Comparison of ENCODE assay signal across 12 cellular contexts in the genomic region with DNA sequence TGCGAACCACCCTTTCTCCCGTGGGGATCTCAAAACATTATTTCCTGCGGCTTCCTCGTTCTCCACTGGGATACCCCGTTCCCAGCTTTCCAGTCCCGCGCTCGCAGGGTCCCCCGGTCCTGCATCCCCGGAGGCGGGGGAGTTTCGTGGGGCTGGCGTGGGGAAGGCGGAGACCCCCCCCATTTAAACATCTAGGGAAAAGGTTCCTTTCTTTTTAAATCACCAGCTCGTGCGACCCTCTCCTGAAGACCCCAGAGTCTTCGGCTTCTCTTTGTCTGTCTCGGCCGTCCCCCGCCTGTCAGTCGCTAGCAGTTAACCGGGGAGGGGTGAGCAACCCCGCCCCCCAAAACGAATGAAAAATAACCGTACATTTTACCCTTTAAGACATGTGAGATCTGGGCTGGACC. TPM values are rescaled to one million over a fixed set of nuclear protein-coding genes. Genes with fewer than 3 reads are reported as not detected.
DNase-seq lines count a peak whose midpoint lies in the region; ATAC-seq, FAIRE-seq and TF ChIP-seq lines count a peak whose summit lies in the region.
"Had no signal": no experiment of that assay in that cellular context is flagged by ENCODE, and none has a peak within 500 bp of the region (broad histone marks: within the 10 kb centered on the region; RNA-seq: fewer than 3 reads in every experiment).

No MANE protein-coding gene starts in this region.

- no peak for DNase-seq in GM23338 (ENCODE audit: low spot score)
- no peak for DNase-seq in activated T-helper 2 cell treated with anti-CD3 and anti-CD28 coated beads, Interferon-gamma antibody, Interleukin-2, Interleukin-4, amounts not matched to agents 10 μg/mL and 5 μg/mL and 100 μg/mL, durations not matched to agents 14 hours and 24 hours and 36 hours (ENCODE audit: low spot score)
- DNase-seq in kidney epithelial cell (ENCODE audit: low read depth) = no peak
- DNase-seq in frontal cortex (ENCODE audit: low spot score in 2 of 2) = no peak
- no peak for DNase-seq in esophagus muscularis mucosa (ENCODE audit: extremely low spot score)
- DNase-seq: NCI-H146 had no signal

- WGBS in esophagus muscularis mucosa = 2% methylated on average over 20 of the region's 25 CpGs

- no peak for TF ChIP-seq POLR2A in esophagus muscularis mucosa (IDR thresholded peaks at IDR 0.05; ENCODE audit: low read depth)

- H3K9me2 ChIP-seq in GM23338 (ENCODE audit: insufficient read depth) = no peaks in the 10 kb centered on the region

- no peak overlapping the region for H3K27ac ChIP-seq in ACC112 (ENCODE audit: low read depth, low read length)
- peak overlapping the region; percentile 99 for H3K27ac ChIP-seq in GM23338 (ENCODE audit: low read depth)
- H3K27ac ChIP-seq in esophagus muscularis mucosa (replicated peaks in 1 of 4) = no peak overlapping the region

- ATAC-seq in GM23338 = no peak
- ATAC-seq in GM21723 (IDR thresholded peaks at IDR 0.05; ENCODE audit: unreplicated experiment) = no peak
- ATAC-seq in GM19328 (IDR thresholded peaks at IDR 0.05; ENCODE audit: unreplicated experiment) = no peak

- no peaks in the 10 kb centered on the region for H3K9me3 ChIP-seq in esophagus muscularis mucosa

- intact Hi-C loops in activated T-helper 2 cell treated with anti-CD3 and anti-CD28 coated beads, Interferon-gamma antibody, Interleukin-2, Interleukin-4, amounts not matched to agents 10 μg/mL and 5 μg/mL and 100 μg/mL, durations not matched to agents 14 hours and 24 hours and 36 hours (cut with micrococcal nuclease) = loop anchor here (5.0 kb wide), 4 partner anchors 244 to 501 kb away; partner anchors contain the start of genes HOXB7 and NGFR
- intact Hi-C loops in esophagus muscularis mucosa (cut with DNase I) = no loop called here

- H3K36me3 ChIP-seq in ACC112 (ENCODE audit: insufficient read depth, low read length) (no peaks in the 10 kb centered on the region), GM23338 (ENCODE audit: insufficient read depth) (no peaks in the 10 kb centered on the region), kidney epithelial cell (ENCODE audit: control insufficient read depth, insufficient read depth, low read length) (no peaks in the 10 kb centered on the region), esophagus muscularis mucosa (no peaks in the 10 kb centered on the region)

- TF ChIP-seq EP300 in esophagus muscularis mucosa (IDR thresholded peaks at IDR 0.05) = no peak

- H3K4me1 ChIP-seq in ACC112 (ENCODE audit: control insufficient read depth, insufficient read depth, low read length, unreplicated experiment) (peaks cover 2% of the 10 kb centered on the region), GM23338 (ENCODE audit: insufficient read depth) (peaks cover 41% of the 10 kb centered on the region), esophagus muscularis mucosa (peaks cover 30 to 37% (median 33%) of the 10 kb centered on the region in 4 donors)

- H3K4me2 ChIP-seq in GM23338 = peak overlapping the region; percentile 79

- peak overlapping the region; percentile 99 for H3K27ac Mint-ChIP-seq in GM23338
- H3K27ac Mint-ChIP-seq in activated T-helper 2 cell treated with anti-CD3 and anti-CD28 coated beads, Interferon-gamma antibody, Interleukin-2, Interleukin-4, amounts not matched to agents 10 μg/mL and 5 μg/mL and 100 μg/mL, durations not matched to agents 14 hours and 24 hours and 36 hours = peak overlapping the region; percentile 39

- peak overlapping the region; percentile 90 for H3K4me3 Mint-ChIP-seq in GM23338
- H3K4me3 Mint-ChIP-seq in activated T-helper 2 cell treated with anti-CD3 and anti-CD28 coated beads, Interferon-gamma antibody, Interleukin-2, Interleukin-4, amounts not matched to agents 10 μg/mL and 5 μg/mL and 100 μg/mL, durations not matched to agents 14 hours and 24 hours and 36 hours (ENCODE audit: low read depth) = peak overlapping the region; percentile 15

- H3K27me3 ChIP-seq in ACC112 (ENCODE audit: insufficient read depth, low read length) (peaks cover 73% of the 10 kb centered on the region), GM23338 (ENCODE audit: insufficient read depth) (no peaks in the 10 kb centered on the region), kidney epithelial cell (ENCODE audit: control insufficient read depth, insufficient read depth, low read length) (peaks cover 47% of the 10 kb centered on the region), esophagus muscularis mucosa (peaks cover 16 to 100% (median 86%) of the 10 kb centered on the region in 4 donors)

- H3K9me3 Mint-ChIP-seq in GM23338 = peaks cover 3% of the 10 kb centered on the region; the same call in 2 of the 3 replicates
- H3K9me3 Mint-ChIP-seq in activated T-helper 2 cell treated with anti-CD3 and anti-CD28 coated beads, Interferon-gamma antibody, Interleukin-2, Interleukin-4, amounts not matched to agents 10 μg/mL and 5 μg/mL and 100 μg/mL, durations not matched to agents 14 hours and 24 hours and 36 hours = no peaks in the 10 kb centered on the region

- peaks cover 7% of the 10 kb centered on the region; the same call in 1 of the 2 replicates for H4K20me1 ChIP-seq in GM23338 (replicated peaks; ENCODE audit: insufficient read depth)

- no peak for FAIRE-seq in frontal cortex (lab: Jason Lieb, UNC)

- no peak for TF ChIP-seq CTCF in GM23338 (conservative IDR thresholded peaks at IDR 0.05; ENCODE audit: low read depth in 2 of 2)
- no peak for TF ChIP-seq CTCF in kidney epithelial cell (IDR thresholded peaks at IDR 0.05; ENCODE audit: insufficient read depth, low read length, poor library complexity, severe bottlenecking)
- no peak for TF ChIP-seq CTCF in esophagus muscularis mucosa (IDR thresholded peaks at IDR 0.05)

- H3K79me2 ChIP-seq in ACC112 (ENCODE audit: control insufficient read depth, insufficient read depth, low read length, unreplicated experiment) (peaks cover 34% of the 10 kb centered on the region), GM23338 (replicated peaks; ENCODE audit: insufficient read depth) (peaks cover 45% of the 10 kb centered on the region)

- peaks cover 48% of the 10 kb centered on the region for H3K36me3 Mint-ChIP-seq in GM23338 (ENCODE audit: low read depth)
- H3K36me3 Mint-ChIP-seq in activated T-helper 2 cell treated with anti-CD3 and anti-CD28 coated beads, Interferon-gamma antibody, Interleukin-2, Interleukin-4, amounts not matched to agents 10 μg/mL and 5 μg/mL and 100 μg/mL, durations not matched to agents 14 hours and 24 hours and 36 hours (ENCODE audit: low read depth) = no peaks in the 10 kb centered on the region

- peaks cover 35% of the 10 kb centered on the region for H3K4me1 Mint-ChIP-seq in GM23338
- peaks cover 9% of the 10 kb centered on the region for H3K4me1 Mint-ChIP-seq in activated T-helper 2 cell treated with anti-CD3 and anti-CD28 coated beads, Interferon-gamma antibody, Interleukin-2, Interleukin-4, amounts not matched to agents 10 μg/mL and 5 μg/mL and 100 μg/mL, durations not matched to agents 14 hours and 24 hours and 36 hours (ENCODE audit: low read depth)

- no peak overlapping the region for H2AFZ ChIP-seq in ACC112 (ENCODE audit: low read length, unreplicated experiment)
- H2AFZ ChIP-seq in GM23338 = no peak overlapping the region

- H3K4me3 ChIP-seq in ACC112 (ENCODE audit: low read depth, low read length) (peak overlapping the region; percentile 82), GM23338 (peak overlapping the region; percentile 78), kidney epithelial cell (ENCODE audit: low read depth, low read length) (peak overlapping the region; percentile 51), esophagus muscularis mucosa (peak overlapping the region in 1 of 4 donors; percentile 30)

- peaks cover 11% of the 10 kb centered on the region for H3F3A ChIP-seq in GM23338 (replicated peaks; ENCODE audit: low read depth)

- peaks cover 31% of the 10 kb centered on the region for H3K27me3 Mint-ChIP-seq in GM23338 (ENCODE audit: insufficient read depth, low read depth, poor library complexity)
- peaks cover 82% of the 10 kb centered on the region for H3K27me3 Mint-ChIP-seq in activated T-helper 2 cell treated with anti-CD3 and anti-CD28 coated beads, Interferon-gamma antibody, Interleukin-2, Interleukin-4, amounts not matched to agents 10 μg/mL and 5 μg/mL and 100 μg/mL, durations not matched to agents 14 hours and 24 hours and 36 hours (ENCODE audit: low read depth)

TF ChIP-seq in GM23338, 12 proteins besides CTCF, POLR2A, EP300 and RAD21:
- no peak for TF ChIP-seq STAT1 (IDR thresholded peaks at IDR 0.05; ENCODE audit: unreplicated experiment)
- 0 out of 2 replicates have a peak, but pooled peaks have one; percentile 2 for TF ChIP-seq CREB1 (CRISPR knock-in tag; IDR thresholded peaks at IDR 0.05; ENCODE audit: low read depth)

RNA-seq across cellular contexts. Expression of gene IGF2BP1, which starts 0.5 kb away (rescaled TPM):
- total RNA-seq in GM23338 (2014; rRNA removed; shearing (Covaris generic)) = 231 and 249 TPM in 2 replicates
- 66.1 and 68.6 TPM in 2 replicates for polyA plus RNA-seq in GM23338 (2016; fragmentation: Nextera tagmentation; extraction: Ambion mirVana)
- total RNA-seq in activated T-helper 2 cell treated with anti-CD3 and anti-CD28 coated beads, Interferon-gamma antibody, Interleukin-2, Interleukin-4, amounts not matched to agents 10 μg/mL and 5 μg/mL and 100 μg/mL, durations not matched to agents 14 hours and 24 hours and 36 hours = 0.09 and 0.32 TPM in 2 replicates
- 10.2 and 10.4 TPM in 2 replicates for total RNA-seq in kidney epithelial cell
- 0.82 TPM for total RNA-seq in frontal cortex
- not detected for total RNA-seq in esophagus muscularis mucosa

RNA-seq across cellular contexts. Expression of gene GIP, which starts 28.3 kb away (rescaled TPM):
- not detected in 2 replicates for total RNA-seq in GM23338 (2014; rRNA removed; shearing (Covaris generic))
- polyA plus RNA-seq in GM23338 (2016; fragmentation: Nextera tagmentation; extraction: Ambion mirVana) = 0.43 and 1.3 TPM in 2 replicates
- not detected in 2 replicates for total RNA-seq in activated T-helper 2 cell treated with anti-CD3 and anti-CD28 coated beads, Interferon-gamma antibody, Interleukin-2, Interleukin-4, amounts not matched to agents 10 μg/mL and 5 μg/mL and 100 μg/mL, durations not matched to agents 14 hours and 24 hours and 36 hours
- total RNA-seq in kidney epithelial cell (not detected in 2 replicates), frontal cortex (not detected), esophagus muscularis mucosa (not detected)
- total RNA-seq: Daoy; T-helper 2 cell treated with Interferon-gamma antibody and Interleukin-4, amounts not matched to agents 100 ng/mL and 5 ng/mL, for 36 hours; urinary bladder had no signal
- polyA plus RNA-seq: urinary bladder had no signal

RNA-seq across cellular contexts. Expression of gene SNF8, which starts 52.1 kb away (rescaled TPM):
- 88.5 and 114 TPM in 2 replicates for total RNA-seq in GM23338 (2014; rRNA removed; shearing (Covaris generic))
- polyA plus RNA-seq in GM23338 (2016; fragmentation: Nextera tagmentation; extraction: Ambion mirVana) = 103 and 113 TPM in 2 replicates
- 145 and 152 TPM in 2 replicates for total RNA-seq in activated T-helper 2 cell treated with anti-CD3 and anti-CD28 coated beads, Interferon-gamma antibody, Interleukin-2, Interleukin-4, amounts not matched to agents 10 μg/mL and 5 μg/mL and 100 μg/mL, durations not matched to agents 14 hours and 24 hours and 36 hours
- total RNA-seq in kidney epithelial cell = 114 and 142 TPM in 2 replicates
- 43.6 TPM for total RNA-seq in frontal cortex
- 10 to 100 TPM; 80.6 to 97.1 (median 92.3) TPM for total RNA-seq in esophagus muscularis mucosa

Comparison
In these comparisons a context has a peak if more than half of its experiments do, and no peak if none do; other contexts are left out.
1. RNA of gene IGF2BP1, which starts 0.5 kb away (total RNA-seq): 231 to 249 TPM in GM23338; 10.2 to 10.4 TPM in kidney epithelial cell, 0.82 TPM in frontal cortex (single experiment), 0.09 to 0.32 TPM in activated T-helper 2 cell treated with anti-CD3 and anti-CD28 coated beads, Interferon-gamma antibody, Interleukin-2, Interleukin-4, amounts not matched to agents 10 μg/mL and 5 μg/mL and 100 μg/mL, durations not matched to agents 14 hours and 24 hours and 36 hours and not detected in esophagus muscularis mucosa; every median in the first group is over 10 times any median in the second.